Comparison of ENCODE assay signal across 8 cellular contexts in genomic region chr22:46084943-46085830, GRCh38.
DNase-seq lines count a peak whose midpoint lies in the region; ATAC-seq, FAIRE-seq and TF ChIP-seq lines count a peak whose summit lies in the region.

No MANE protein-coding gene starts in this region.

- H3K4me3 ChIP-seq in HEK293 (ENCODE audit: low read depth, low read length) = no peak overlapping the region
- H3K4me3 ChIP-seq in K562 = peak overlapping the region; percentile 59

- H3K9me1 ChIP-seq in K562 (ENCODE audit: control insufficient read depth, insufficient read depth, low read length) = no peaks in the 10 kb centered on the region

- intact Hi-C loops in K562 (cut with micrococcal nuclease) = no loop called here

- TF ChIP-seq EP300 in K562 (IDR thresholded peaks at IDR 0.05; ENCODE audit: low read length) = no peak

- H3K9ac ChIP-seq in K562 (ENCODE audit: insufficient read depth in 1 of 2, low read depth in 2 of 2, low read length in 2 of 2) = peak overlapping the region; percentile 84 to 91

- in situ Hi-C loops in K562 (cut with MboI) = no loop called here

- peaks cover 44% of the 10 kb centered on the region for H3K79me2 ChIP-seq in K562 (ENCODE audit: control insufficient read depth, insufficient read depth, low read length)

- no peak for FAIRE-seq in K562 (lab: Jason Lieb, UNC)

- H3K9me3 ChIP-seq in HEK293 (ENCODE audit: control insufficient read depth, insufficient read depth, low read depth, low read length) (no peaks in the 10 kb centered on the region), K562 (replicated peaks; ENCODE audit: control insufficient read depth, insufficient read depth, low read depth, low read length) (no peaks in the 10 kb centered on the region)

- TF ChIP-seq CTCF in HEK293 (tag by site-specific recombination; IDR thresholded peaks at IDR 0.05) (peak; percentile 27; the same call in 1 of the 2 replicates), K562 (IDR thresholded peaks at IDR 0.05 in 2 of 3, conservative IDR thresholded peaks at IDR 0.05 in 1 of 3; ENCODE audit: insufficient read depth in 2 of 3, low read depth in 1 of 3, low read length in 3 of 3) (no peak)

- peaks cover 0 to 13% of the 10 kb centered on the region in 2 experiments; a peak in 1 of 3 replicates for H3K36me3 ChIP-seq in HEK293 (ENCODE audit: control insufficient read depth in 2 of 2, insufficient read depth in 1 of 2, low read length in 2 of 2)
- H3K36me3 ChIP-seq in K562 (ENCODE audit: control insufficient read depth, insufficient read depth, low read length) = peaks cover 28% of the 10 kb centered on the region; the same call in 2 of the 3 replicates

- TF ChIP-seq RAD21 in K562 (CRISPR knock-in tag; conservative IDR thresholded peaks at IDR 0.05 in 1 of 2, IDR thresholded peaks at IDR 0.05 in 1 of 2) = no peak

- H3K4me1 ChIP-seq in HEK293 (ENCODE audit: control insufficient read depth, insufficient read depth, low read length) = peaks cover 7% of the 10 kb centered on the region
- peaks cover 19 to 66% of the 10 kb centered on the region in 2 experiments; a peak in 4 of 5 replicates for H3K4me1 ChIP-seq in K562 (replicated peaks in 1 of 2; ENCODE audit: control insufficient read depth in 2 of 2, insufficient read depth in 2 of 2, low read length in 2 of 2)

- peak overlapping the region; percentile 93 for H3K4me2 ChIP-seq in K562 (ENCODE audit: insufficient read depth, low read length)

- TF ChIP-seq POLR2A in K562 (conservative IDR thresholded peaks at IDR 0.05) = peak; percentile 59
- no peak for TF ChIP-seq POLR2A in GM18505 (IDR thresholded peaks at IDR 0.05; ENCODE audit: borderline replicate concordance, extremely low read depth, insufficient read depth, insufficient read length)

- no peaks in the 10 kb centered on the region for H3K27me3 ChIP-seq in K562 (ENCODE audit: control insufficient read depth in 2 of 2, insufficient read depth in 2 of 2, low read length in 2 of 2)

- H4K20me1 ChIP-seq in K562 (replicated peaks; ENCODE audit: control insufficient read depth, insufficient read depth, low read length) = no peaks in the 10 kb centered on the region

- DNase-seq in K562 (ENCODE audit: extremely low read depth in 1 of 4, low spot score in 3 of 4) = peak; percentile 45 to 71 (median 64)
- DNase-seq in kidney tubule cell (ENCODE audit: low spot score) = peak; percentile 80
- DNase-seq in kidney glomerular epithelial cell (lab: John Stamatoyannopoulos, UW) = no peak
- no peak for DNase-seq in NOMO-1 (lab: John Stamatoyannopoulos, UW; ENCODE audit: unreplicated experiment in 2 of 2)

- peak; percentile 84 for ATAC-seq in K562
- no peak for ATAC-seq in GM18505 (IDR thresholded peaks at IDR 0.05; ENCODE audit: unreplicated experiment)
- ATAC-seq in GM18517 (IDR thresholded peaks at IDR 0.05; ENCODE audit: unreplicated experiment) = no peak

- H3K27ac ChIP-seq in HEK293 (ENCODE audit: extremely low read depth, low read depth, low read length) (peak overlapping the region; percentile 33; the same call in 1 of the 2 replicates), K562 (ENCODE audit: extremely low read depth, low read depth, low read length) (peak overlapping the region; percentile 87), temporal lobe (ENCODE audit: low read depth, low read length) (peak overlapping the region; percentile 98)

- POLR2A ChIA-PET in HEK293 (lab: Yijun Ruan, JAX) = interaction anchor here (1.2 to 1.6 kb wide), 2 partner anchors 11 to 13 kb away, joined by 3 to 5 read pairs; no protein-coding TSS in a partner anchor
- POLR2A ChIA-PET in K562 (lab: Yijun Ruan, JAX) = interaction anchor here (0.5 to 2.4 kb wide), 6 partner anchors 12 to 432 kb away, joined by 3 to 7 read pairs (median 4); no protein-coding TSS in a partner anchor

- peak overlapping the region; percentile 90 for H2AFZ ChIP-seq in K562 (ENCODE audit: low read depth, low read length)

- 48% methylated on average over 20 of the region's 35 CpGs for WGBS in K562 (ENCODE audit: insufficient coverage, low coverage, missing lambda C conversion rate)

- CTCF ChIA-PET in HEK293 (lab: Yijun Ruan, JAX) = interaction anchor here (1.5 to 2.0 kb wide), 2 partner anchors 78 to 79 kb away, joined by 5 to 11 read pairs; no protein-coding TSS in a partner anchor
- CTCF ChIA-PET in K562 (lab: Yijun Ruan, JAX; ENCODE audit: low intra/inter-chr PET ratio) = no interaction called here

- TSS peak; percentile 89 for BruUV-seq in K562 (replicated peaks; lab: Mats Ljungman, UMichigan)

TF ChIP-seq in HEK293, 187 proteins besides CTCF, POLR2A, EP300 and RAD21 (continues in another document):
- TF ChIP-seq KLF10 (tag by site-specific recombination; IDR thresholded peaks at IDR 0.05) = no peak
- no peak for TF ChIP-seq ZNF223 (tag by site-specific recombination; IDR thresholded peaks at IDR 0.05)
- no peak for TF ChIP-seq ZNF202 (tag by site-specific recombination; IDR thresholded peaks at IDR 0.05; ENCODE audit: borderline replicate concordance)
- TF ChIP-seq ZBTB11 (tag by site-specific recombination; conservative IDR thresholded peaks at IDR 0.05; ENCODE audit: low read depth) = peak; percentile 46; the same call in 1 of the 2 replicates
- TF ChIP-seq SP7 (tag by site-specific recombination; IDR thresholded peaks at IDR 0.05) = no peak
- peak; percentile 58; the same call in 1 of the 2 replicates for TF ChIP-seq YY1 (tag by site-specific recombination; IDR thresholded peaks at IDR 0.05)

TF ChIP-seq in K562, 482 proteins besides CTCF, POLR2A, EP300 and RAD21 (continues in another document):
- TF ChIP-seq TCF3 (CRISPR knock-in tag; IDR thresholded peaks at IDR 0.05) (no peak), NBN (IDR thresholded peaks at IDR 0.05; ENCODE audit: low read depth) (no peak), HMG20B (CRISPR knock-in tag; IDR thresholded peaks at IDR 0.05) (no peak), SMAD2 (IDR thresholded peaks at IDR 0.05; ENCODE audit: low read depth, low read length) (no peak), KLF16 (IDR thresholded peaks at IDR 0.05) (no peak), TCF7L2 (IDR thresholded peaks at IDR 0.05; ENCODE audit: low read depth, low read length) (no peak), HDAC1 (IDR thresholded peaks at IDR 0.05) (no peak), ZNF143 (CRISPR knock-in tag; IDR thresholded peaks at IDR 0.05) (no peak), CHCHD3 (CRISPR knock-in tag; IDR thresholded peaks at IDR 0.05) (no peak), ZNF239 (CRISPR knock-in tag; IDR thresholded peaks at IDR 0.05) (no peak), KDM2B (CRISPR knock-in tag; IDR thresholded peaks at IDR 0.05) (no peak), RB1 (IDR thresholded peaks at IDR 0.05; ENCODE audit: low read depth) (no peak), CEBPG (CRISPR knock-in tag; IDR thresholded peaks at IDR 0.05) (no peak), CEBPG (tag; conservative IDR thresholded peaks at IDR 0.05 in 1 of 2, IDR thresholded peaks at IDR 0.05 in 1 of 2) (no peak), KHSRP (IDR thresholded peaks at IDR 0.05) (no peak), JUND (IDR thresholded peaks at IDR 0.05; ENCODE audit: borderline replicate concordance, low read depth, low read length) (no peak), JUND (tag; IDR thresholded peaks at IDR 0.05; ENCODE audit: borderline replicate concordance, low read depth, low read length) (no peak), RBM14 (IDR thresholded peaks at IDR 0.05; ENCODE audit: borderline replicate concordance, insufficient read depth, low read depth, low read length) (no peak)
- TF ChIP-seq, protein P1, sequence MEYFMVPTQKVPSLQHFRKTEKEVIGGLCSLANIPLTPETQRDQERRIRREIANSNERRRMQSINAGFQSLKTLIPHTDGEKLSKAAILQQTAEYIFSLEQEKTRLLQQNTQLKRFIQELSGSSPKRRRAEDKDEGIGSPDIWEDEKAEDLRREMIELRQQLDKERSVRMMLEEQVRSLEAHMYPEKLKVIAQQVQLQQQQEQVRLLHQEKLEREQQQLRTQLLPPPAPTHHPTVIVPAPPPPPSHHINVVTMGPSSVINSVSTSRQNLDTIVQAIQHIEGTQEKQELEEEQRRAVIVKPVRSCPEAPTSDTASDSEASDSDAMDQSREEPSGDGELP (CRISPR knock-in tag; IDR thresholded peaks at IDR 0.05; ENCODE audit: borderline replicate concordance) = peak; percentile 79

Comparison
In these comparisons a context has a peak if more than half of its experiments do, and no peak if none do; other contexts are left out.
1. H3K27ac ChIP-seq: peak in every context shown above with its lines; median percentile 98 in temporal lobe; 87 in K562; 33 in HEK293.
2. DNase-seq: peak in K562 (4 of 4) and kidney tubule cell (single experiment); none in kidney glomerular epithelial cell (single experiment) and NOMO-1 (0 of 2).
3. Of the 44 proteins assayed by ChIP-seq in both K562 and HEK293: peak only in K562: none; only in HEK293: CTCF, SP2 and ZBTB11; in both: YY1; in neither: 40.